15 cellular contexts compared by ENCODE assay signal in the genomic region with DNA sequence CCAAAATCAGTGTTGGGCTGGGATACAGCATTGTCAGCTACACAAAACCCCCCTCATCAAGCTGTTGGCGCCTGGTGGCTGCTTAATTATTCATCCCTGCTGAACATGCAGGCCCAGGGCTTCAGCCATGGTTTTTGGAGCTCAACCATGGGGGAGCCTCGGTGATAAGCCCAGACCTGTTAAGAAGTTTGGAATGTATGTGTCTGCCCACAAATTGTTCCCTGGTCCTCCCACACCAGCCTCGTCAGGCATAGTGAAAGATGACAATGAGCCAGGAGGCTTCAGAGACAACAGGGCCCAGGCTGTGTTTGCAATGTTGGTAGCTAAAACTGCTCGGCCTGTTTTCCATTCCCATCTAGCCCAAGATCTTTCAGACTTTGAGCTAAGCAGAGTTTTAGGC. TPM values are rescaled to one million over a fixed set of nuclear protein-coding genes. Genes with fewer than 3 reads are reported as not detected.
DNase-seq lines count a peak whose midpoint lies in the region; FAIRE-seq and TF ChIP-seq lines count a peak whose summit lies in the region.
"Had no signal": no experiment of that assay in that cellular context is flagged by ENCODE, and none has a peak within 500 bp of the region (broad histone marks: within the 10 kb centered on the region; RNA-seq: fewer than 3 reads in every experiment).

No MANE protein-coding gene starts in this region.

- H2BK120ac ChIP-seq in H1 (replicated peaks; ENCODE audit: low read depth, low read length) (no peak overlapping the region), neuronal stem cell (ENCODE audit: low read depth, low read length) (no peak overlapping the region)

- no peaks in the 10 kb centered on the region for H3K9me3 ChIP-seq in BLaER1 treated with 17β-estradiol and CSF1 and Interleukin-3, amounts not matched to agents 10 nM and 100 nM (replicated peaks in 1 of 11)
- H3K9me3 ChIP-seq in H1 (ENCODE audit: insufficient read depth in 2 of 2, low read depth in 1 of 2, low read length in 1 of 2), result no peaks in the 10 kb centered on the region
- H3K9me3 ChIP-seq in neuronal stem cell (replicated peaks in 1 of 2; ENCODE audit: control insufficient read depth in 2 of 2, insufficient read depth in 1 of 2, low read depth in 1 of 2, low read length in 2 of 2), result no peaks in the 10 kb centered on the region
- H3K9me3 ChIP-seq in adrenal gland (replicated peaks in 1 of 3), result no peaks in the 10 kb centered on the region
- H3K9me3 ChIP-seq in BE2C, result no peaks in the 10 kb centered on the region
- H3K9me3 ChIP-seq: pancreas had no signal

- H3K18ac ChIP-seq in H1 (ENCODE audit: extremely low read depth, low read length), result no peak overlapping the region
- H3K18ac ChIP-seq in neuronal stem cell (ENCODE audit: low read length), result no peak overlapping the region

- H2AFZ ChIP-seq in H1 (ENCODE audit: low read length) (0 out of 2 replicates have a peak overlapping the region, but pooled peaks have one; percentile 40), neuronal stem cell (ENCODE audit: low read length) (no peak overlapping the region)

- no peak overlapping the region for H3K4ac ChIP-seq in H1 (replicated peaks; ENCODE audit: insufficient read length, low read depth, low read length)
- no peak overlapping the region for H3K4ac ChIP-seq in neuronal stem cell (ENCODE audit: low read length)

- no peak for TF ChIP-seq RAD21 in H1 (IDR thresholded peaks at IDR 0.05 in 1 of 2, conservative IDR thresholded peaks at IDR 0.05 in 1 of 2; ENCODE audit: low read depth in 2 of 2, low read length in 2 of 2)

- H3K14ac ChIP-seq in H1 (ENCODE audit: insufficient read length) (no peak overlapping the region), neuronal stem cell (ENCODE audit: low read length) (no peak overlapping the region)

- no peak overlapping the region for H4K8ac ChIP-seq in H1 (ENCODE audit: extremely low read depth, insufficient read depth, low read length)
- no peak overlapping the region for H4K8ac ChIP-seq in neuronal stem cell (ENCODE audit: low read depth, low read length)

- H2BK20ac ChIP-seq in H1 (ENCODE audit: low read length), result no peak overlapping the region

- H3K36me3 ChIP-seq in BLaER1 treated with 17β-estradiol and CSF1 and Interleukin-3, amounts not matched to agents 10 nM and 100 nM, result no peaks in the 10 kb centered on the region
- H3K36me3 ChIP-seq in H1 (ENCODE audit: control insufficient read depth in 2 of 4, insufficient read depth in 4 of 4, low read length in 3 of 4) (no peaks in the 10 kb centered on the region), neuronal stem cell (replicated peaks in 1 of 2; ENCODE audit: control insufficient read depth in 2 of 2, insufficient read depth in 2 of 2, low read length in 2 of 2) (no peaks in the 10 kb centered on the region), adrenal gland (replicated peaks in 1 of 2) (no peaks in the 10 kb centered on the region), BE2C (no peaks in the 10 kb centered on the region)
- H3K36me3 ChIP-seq: pancreas had no signal

- H3K79me1 ChIP-seq in H1 (ENCODE audit: low read depth, low read length) (no peaks in the 10 kb centered on the region), neuronal stem cell (ENCODE audit: low read depth, low read length) (no peaks in the 10 kb centered on the region)

- TF ChIP-seq EP300 in H1 (IDR thresholded peaks at IDR 0.05; ENCODE audit: borderline replicate concordance in 1 of 2, low read depth in 2 of 2, low read length in 2 of 2), result no peak

- H4K91ac ChIP-seq in H1 (replicated peaks; ENCODE audit: insufficient read length, low read length) (no peak overlapping the region), neuronal stem cell (ENCODE audit: low read depth, low read length, poor library complexity) (no peak overlapping the region)

- H3K9ac ChIP-seq in BLaER1 treated with 17β-estradiol and CSF1 and Interleukin-3, amounts not matched to agents 10 nM and 100 nM, result no peak overlapping the region
- H3K9ac ChIP-seq in H1 (replicated peaks in 1 of 4; ENCODE audit: extremely low read depth in 1 of 4, low read depth in 3 of 4, low read length in 3 of 4) (no peak overlapping the region), neuronal stem cell (ENCODE audit: low read depth, low read length, poor library complexity) (no peak overlapping the region)

- DNase-seq in RCC 7860 (ENCODE audit: low spot score) (peak; percentile 72), H1 (ENCODE audit: low read depth in 1 of 2, low spot score in 2 of 2) (no peak), neuronal stem cell (ENCODE audit: low spot score) (no peak), mesenteric fat pad (ENCODE audit: low spot score) (no peak), adrenal gland (no peak), BE2C (no peak), KG1 (lab: John Stamatoyannopoulos, UW) (no peak)
- DNase-seq: activated naive CD8-positive, alpha-beta T cell treated with anti-CD3 and anti-CD28 coated beads, Interleukin-2, amount 10 ng/mL, durations not matched to agents 7 days and 5 days; effector CD4-positive, alpha-beta T cell; NCI-H2107; OCI-M1; pancreas had no signal

- no peak overlapping the region for H2AK5ac ChIP-seq in H1 (ENCODE audit: low read depth, low read length)
- no peak overlapping the region for H2AK5ac ChIP-seq in neuronal stem cell (ENCODE audit: low read depth, low read length)

- 73% methylated on average over 4 of the region's 4 CpGs; no CpG with 5 or more reads in 1 of the 2 experiments for WGBS in H1 (ENCODE audit: extremely low coverage in 1 of 2, insufficient coverage in 1 of 2, insufficient read length in 1 of 2, insufficient replicate concordance in 2 of 2, low coverage in 1 of 2, low lambda C conversion rate in 2 of 2, missing lambda C conversion rate in 1 of 2), 2 experiments
- WGBS in neuronal stem cell (ENCODE audit: extremely low coverage in 2 of 2, insufficient read length in 2 of 2, insufficient replicate concordance in 1 of 2), 2 donors, result no CpG with 5 or more reads among the region's 4 CpGs
- WGBS in adrenal gland, 4 donors, result 76 to 87% (median 83%) methylated on average over 3 to 4 of the region's 4 CpGs

- no peak overlapping the region for H4K5ac ChIP-seq in H1 (ENCODE audit: insufficient read length, low read depth, low read length)

- H3K4me2 ChIP-seq in BLaER1 treated with 17β-estradiol and CSF1 and Interleukin-3, amounts not matched to agents 10 nM and 100 nM, result peak overlapping the region in 8 of 11 experiments; percentile 24 to 90 (median 64); a peak in 9 of 22 replicates
- H3K4me2 ChIP-seq in H1 (ENCODE audit: insufficient read depth in 1 of 2, low read depth in 2 of 2, low read length in 2 of 2) (no peak overlapping the region), neuronal stem cell (ENCODE audit: insufficient read depth, low read length, poor library complexity, severe bottlenecking) (no peak overlapping the region)

- H3K27ac ChIP-seq in BLaER1 treated with 17β-estradiol and CSF1 and Interleukin-3, amounts not matched to agents 10 nM and 100 nM, result no peak overlapping the region
- H3K27ac ChIP-seq in H1 (ENCODE audit: low read depth, low read length) (no peak overlapping the region), neuronal stem cell (replicated peaks; ENCODE audit: low read length) (peak overlapping the region; percentile 3), adrenal gland (no peak overlapping the region)
- H3K27ac ChIP-seq: C4-2B, pancreas had no signal

- no peak overlapping the region for H3K4me3 ChIP-seq in BLaER1 treated with 17β-estradiol and CSF1 and Interleukin-3, amounts not matched to agents 10 nM and 100 nM
- no peak overlapping the region for H3K4me3 ChIP-seq in H1 (ENCODE audit: extremely low read depth in 1 of 4, insufficient read depth in 2 of 4, low read depth in 3 of 4, low read length in 4 of 4)
- no peak overlapping the region for H3K4me3 ChIP-seq in neuronal stem cell (ENCODE audit: low read length in 2 of 2)
- H3K4me3 ChIP-seq in adrenal gland, result no peak overlapping the region
- no peak overlapping the region for H3K4me3 ChIP-seq in BE2C (ENCODE audit: low read depth, low read length)
- H3K4me3 ChIP-seq: pancreas had no signal

- H3K56ac ChIP-seq in H1 (replicated peaks; ENCODE audit: insufficient read length, low read depth, low read length), result no peak overlapping the region

- H3K79me2 ChIP-seq in H1 (ENCODE audit: control insufficient read depth in 1 of 2, insufficient read depth in 2 of 2, low read length in 2 of 2), result no peaks in the 10 kb centered on the region

- H2BK15ac ChIP-seq in H1 (ENCODE audit: low read length), result no peak overlapping the region
- H2BK15ac ChIP-seq in neuronal stem cell (ENCODE audit: low read length), result no peak overlapping the region

- H3K23me2 ChIP-seq in H1 (ENCODE audit: low read depth, low read length), result no peaks in the 10 kb centered on the region

- no peaks in the 10 kb centered on the region for H4K20me1 ChIP-seq in BLaER1 treated with 17β-estradiol and CSF1 and Interleukin-3, amounts not matched to agents 10 nM and 100 nM
- no peaks in the 10 kb centered on the region for H4K20me1 ChIP-seq in H1 (replicated peaks in 1 of 2; ENCODE audit: control insufficient read depth in 1 of 2, insufficient read depth in 2 of 2, low read length in 2 of 2)

- CTCF ChIA-PET in H1 (lab: Charles Lee; ENCODE audit: partially characterized antibody), result interaction anchor here (0.8 to 1.4 kb wide), 6 partner anchors 10 to 133 kb away, joined by 3 to 5 read pairs (median 4); partner anchors contain the start of gene PDYN

- FAIRE-seq in RCC 7860 (lab: Jason Lieb, UNC) (peak; percentile 73), H1 (lab: Jason Lieb, UNC) (no peak)
- FAIRE-seq: G401.6, pancreas had no signal

- no peak overlapping the region for H3K23ac ChIP-seq in H1 (ENCODE audit: insufficient read length)
- H3K23ac ChIP-seq in neuronal stem cell (ENCODE audit: low read depth, low read length, poor library complexity), result no peak overlapping the region

- POLR2A ChIA-PET in H1 (lab: Charles Lee; ENCODE audit: partially characterized antibody), result interaction anchor here (1.0 to 1.4 kb wide), 2 partner anchors 10 to 242 kb away, joined by 3 to 5 read pairs; no protein-coding TSS in a partner anchor

- H2BK12ac ChIP-seq in H1 (ENCODE audit: low read depth, low read length) (no peak overlapping the region), neuronal stem cell (ENCODE audit: low read length) (no peak overlapping the region)

- TF ChIP-seq POLR2A in H1 (IDR thresholded peaks at IDR 0.05; ENCODE audit: control extremely low read depth in 1 of 2, low read depth in 2 of 2, low read length in 2 of 2) (no peak), adrenal gland (IDR thresholded peaks at IDR 0.05) (no peak)

- H2BK5ac ChIP-seq in H1 (ENCODE audit: low read depth, low read length) (no peak overlapping the region), neuronal stem cell (ENCODE audit: low read length) (no peak overlapping the region)

- TF ChIP-seq CTCF in H1 (IDR thresholded peaks at IDR 0.05; ENCODE audit: control extremely low read depth in 1 of 3, insufficient read depth in 1 of 3, low read depth in 1 of 3, low read length in 3 of 3), result no peak
- no peak for TF ChIP-seq CTCF in adrenal gland (IDR thresholded peaks at IDR 0.05)
- TF ChIP-seq CTCF in BE2C (IDR thresholded peaks at IDR 0.05; ENCODE audit: low read depth, low read length), result no peak

- intact Hi-C loops in adrenal gland (cut with DNase I), result no loop called here

- peaks cover 16 to 95% (median 81%) of the 10 kb centered on the region in 10 experiments for H3K4me1 ChIP-seq in BLaER1 treated with 17β-estradiol and CSF1 and Interleukin-3, amounts not matched to agents 10 nM and 100 nM
- no peaks in the 10 kb centered on the region; a peak in 3 of 7 replicates for H3K4me1 ChIP-seq in H1 (replicated peaks in 1 of 4; ENCODE audit: control insufficient read depth in 3 of 4, insufficient read depth in 4 of 4, low read length in 3 of 4)
- H3K4me1 ChIP-seq in neuronal stem cell (ENCODE audit: control insufficient read depth in 2 of 2, insufficient read depth in 1 of 2, low read depth in 1 of 2, low read length in 2 of 2), result peaks cover 3 to 9% of the 10 kb centered on the region in 2 donors
- H3K4me1 ChIP-seq in adrenal gland (replicated peaks in 1 of 2), result no peaks in the 10 kb centered on the region
- H3K4me1 ChIP-seq in BE2C, result no peaks in the 10 kb centered on the region
- H3K4me1 ChIP-seq: pancreas had no signal

- peaks cover 0 to 6% (median under 1%) of the 10 kb centered on the region in 11 experiments; a peak in 6 of 22 replicates for H3K27me3 ChIP-seq in BLaER1 treated with 17β-estradiol and CSF1 and Interleukin-3, amounts not matched to agents 10 nM and 100 nM
- no peaks in the 10 kb centered on the region for H3K27me3 ChIP-seq in H1 (replicated peaks in 1 of 4; ENCODE audit: control insufficient read depth in 3 of 4, extremely low read depth in 1 of 4, insufficient read depth in 3 of 4, low read length in 3 of 4)
- H3K27me3 ChIP-seq in neuronal stem cell (ENCODE audit: control insufficient read depth in 3 of 3, insufficient read depth in 3 of 3, low read depth in 1 of 3, low read length in 3 of 3), result peaks cover 0 to 17% (median 0%) of the 10 kb centered on the region in 3 experiments
- no peaks in the 10 kb centered on the region for H3K27me3 ChIP-seq in adrenal gland
- no peaks in the 10 kb centered on the region for H3K27me3 ChIP-seq in BE2C
- H3K27me3 ChIP-seq: pancreas had no signal

RNA-seq across cellular contexts. Expression of gene SIRPA, which starts 34.8 kb away (rescaled TPM):
- 4.3 and 4.4 TPM in 2 replicates for total RNA-seq in H1 (2021; fragmentation: NEBNext Ultra II Directional; extraction: Animal tissue kit (Norgen Biotek cat#: 25700))
- 3.9 and 5.7 TPM in 2 replicates for polyA plus RNA-seq in H1 (2011; rRNA removed)
- polyA plus RNA-seq in H1 (2011; cell fraction: cytosol; rRNA removed), result 3.2 TPM
- polyA plus RNA-seq in H1 (2011; cell fraction: nucleus; rRNA removed), result 6.7 TPM
- polyA plus RNA-seq in H1 (2012, experiment 1 of 2), result 4.9 to 6.1 TPM (median 5.2 TPM) in 4 replicates
- 4.8 TPM for polyA plus RNA-seq in H1 (2012, experiment 2 of 2)
- polyA plus RNA-seq in H1 (2013, experiment 1 of 2), result 2.9 TPM
- 3.1 TPM for polyA plus RNA-seq in H1 (2013, experiment 2 of 2)
- 3.2 and 3.4 TPM in 2 replicates for polyA minus RNA-seq in H1 (2011; rRNA and poly(A)+ RNA removed)
- polyA minus RNA-seq in H1 (2011; cell fraction: cytosol; rRNA and poly(A)+ RNA removed), result 3.3 TPM
- polyA minus RNA-seq in H1 (2011; cell fraction: nucleus; rRNA and poly(A)+ RNA removed), result 3.0 TPM
- polyA plus RNA-seq in neuronal stem cell (2013, experiment 1 of 2), result 8.4 TPM
- 8.4 TPM for polyA plus RNA-seq in neuronal stem cell (2013, experiment 2 of 2)
- total RNA-seq in mesenteric fat pad, result 100 TPM
- 100 to 1,000 TPM in 1 of 8 donors, 10 to 100 TPM in 7; 48.9 to 102 (median 73.1) TPM for total RNA-seq in adrenal gland
- 10 to 100 TPM; 32.3 to 81.8 (median 40.4) TPM for polyA plus RNA-seq in adrenal gland
- polyA plus RNA-seq in BE2C (2012; ENCODE audit: insufficient read depth, insufficient read length, low read depth), result 0.40 TPM

Comparison
In these comparisons a context has a peak if more than half of its experiments do, and no peak if none do; other contexts are left out.
1. H3K4me2 ChIP-seq: peak in BLaER1 treated with 17β-estradiol and CSF1 and Interleukin-3, amounts not matched to agents 10 nM and 100 nM (8 of 11); none in H1 (0 of 2) and neuronal stem cell (single experiment).